Comparison of ENCODE assay signal across 21 cellular contexts in the genomic region with DNA sequence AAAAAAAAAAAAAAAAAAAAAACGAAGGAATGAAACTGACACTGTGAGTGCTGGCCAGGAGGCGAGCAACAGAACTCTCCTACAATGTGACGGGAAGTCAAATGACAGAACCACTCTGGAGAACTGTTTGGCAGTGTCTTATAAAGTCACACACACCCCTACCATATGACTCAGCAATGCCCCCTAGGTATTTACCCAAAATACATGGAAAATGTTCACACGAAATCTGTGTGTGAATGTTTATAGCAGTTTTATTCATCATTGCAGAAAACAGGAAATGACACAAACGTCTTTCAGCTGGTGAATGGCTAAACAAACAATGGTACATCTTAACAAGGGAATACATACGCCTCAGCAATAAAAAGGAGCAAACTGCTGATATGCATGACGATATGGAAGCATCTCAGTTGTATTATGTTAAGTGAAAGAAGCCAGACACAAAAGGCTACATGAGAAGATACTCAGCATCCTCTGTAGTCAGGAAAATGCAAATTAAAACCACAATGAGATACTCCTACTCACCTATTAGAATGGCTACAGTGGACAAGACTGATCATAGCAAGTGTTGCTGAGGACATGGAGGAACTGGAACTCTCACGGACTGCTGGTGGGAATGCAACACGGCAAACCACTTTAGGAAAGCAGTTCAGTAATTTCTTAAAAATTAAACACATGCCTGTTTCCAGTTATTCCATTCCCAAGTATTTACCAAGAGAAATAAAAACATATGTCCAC.
DNase-seq lines count a peak whose midpoint lies in the region; ATAC-seq, FAIRE-seq and TF ChIP-seq lines count a peak whose summit lies in the region.
"Had no signal": no experiment of that assay in that cellular context is flagged by ENCODE, and none has a peak within 500 bp of the region (broad histone marks: within the 10 kb centered on the region; RNA-seq: fewer than 3 reads in every experiment).

No MANE protein-coding gene starts in this region.

- H3K27ac Mint-ChIP-seq in activated naive CD8-positive, alpha-beta T cell treated with anti-CD3 and anti-CD28 coated beads for 36 hours: no peak overlapping the region
- H3K27ac Mint-ChIP-seq in H9: no peak overlapping the region
- H3K27ac Mint-ChIP-seq: activated naive CD4-positive, alpha-beta T cell treated with anti-CD3 and anti-CD28 coated beads, Interleukin-2, amount 10 ng/mL, durations not matched to agents 7 days and 5 days; dendritic cell treated with granulocyte-macrophage colony-stimulating factor and Interleukin-4, amounts not matched to agents 40 ng/mL and 50 ng/mL, for 4 days had no signal

- no peaks in the 10 kb centered on the region for H3K9me3 Mint-ChIP-seq in activated naive CD8-positive, alpha-beta T cell treated with anti-CD3 and anti-CD28 coated beads for 36 hours
- peaks cover 15 to 20% of the 10 kb centered on the region in 2 experiments for H3K9me3 Mint-ChIP-seq in H9
- H3K9me3 Mint-ChIP-seq: activated naive CD4-positive, alpha-beta T cell treated with anti-CD3 and anti-CD28 coated beads, Interleukin-2, amount 10 ng/mL, durations not matched to agents 7 days and 5 days; dendritic cell treated with granulocyte-macrophage colony-stimulating factor and Interleukin-4, amounts not matched to agents 40 ng/mL and 50 ng/mL, for 4 days had no signal

- H3K36me3 Mint-ChIP-seq in activated naive CD8-positive, alpha-beta T cell treated with anti-CD3 and anti-CD28 coated beads for 36 hours: no peaks in the 10 kb centered on the region
- H3K36me3 Mint-ChIP-seq in H9 (ENCODE audit: insufficient read depth in 1 of 3, low read depth in 3 of 3): peaks cover 19 to 25% (median 24%) of the 10 kb centered on the region in 3 experiments
- H3K36me3 Mint-ChIP-seq: activated naive CD4-positive, alpha-beta T cell treated with anti-CD3 and anti-CD28 coated beads, Interleukin-2, amount 10 ng/mL, durations not matched to agents 7 days and 5 days had no signal

- no peak overlapping the region for H3K9ac ChIP-seq in HepG2 (ENCODE audit: insufficient read depth, low read depth, low read length)
- no peak overlapping the region for H3K9ac ChIP-seq in H9 (ENCODE audit: extremely low read depth, insufficient read length, low read length)

- H3K4me3 ChIP-seq in choroid plexus epithelial cell (ENCODE audit: low read depth, low read length): no peak overlapping the region
- H3K4me3 ChIP-seq in HepG2 (replicated peaks in 1 of 3; ENCODE audit: insufficient read depth in 1 of 3, low read depth in 2 of 3, low read length in 3 of 3): no peak overlapping the region
- H3K4me3 ChIP-seq in transverse colon: no peak overlapping the region
- H3K4me3 ChIP-seq: hepatocyte, right atrium auricular region, tibial nerve had no signal

- H4K91ac ChIP-seq in H9 (ENCODE audit: insufficient read length, low read depth, low read length): no peak overlapping the region

- no peak overlapping the region for H2BK15ac ChIP-seq in H9 (ENCODE audit: low read depth, low read length)

- H2BK5ac ChIP-seq in H9 (ENCODE audit: insufficient read length, low read length): no peak overlapping the region

- no peaks in the 10 kb centered on the region for H3K27me3 Mint-ChIP-seq in activated naive CD8-positive, alpha-beta T cell treated with anti-CD3 and anti-CD28 coated beads for 36 hours
- no peaks in the 10 kb centered on the region for H3K27me3 Mint-ChIP-seq in H9 (ENCODE audit: low read depth)

- H4K8ac ChIP-seq in H9 (replicated peaks; ENCODE audit: insufficient read length, low read depth, low read length): no peak overlapping the region

- no peak overlapping the region for H2BK12ac ChIP-seq in H9 (ENCODE audit: insufficient read length, low read depth, low read length)

- no peak for TF ChIP-seq RAD21 in HepG2 (CRISPR knock-in tag; IDR thresholded peaks at IDR 0.05)

- no peak overlapping the region for H2AK5ac ChIP-seq in H9 (ENCODE audit: insufficient read length, low read length)

- no peak overlapping the region for H2AFZ ChIP-seq in HepG2 (ENCODE audit: low read length)
- no peak overlapping the region for H2AFZ ChIP-seq in H9 (ENCODE audit: low read length)
- H2AFZ ChIP-seq: hepatocyte had no signal

- 94% methylated on average over 9 of the region's 9 CpGs for WGBS in HepG2 (ENCODE audit: low lambda C conversion rate)
- WGBS in transverse colon (ENCODE audit: low coverage in 1 of 2), 2 donors: 54 to 59% methylated on average over 6 to 9 of the region's 9 CpGs
- no CpG with 5 or more reads among the region's 9 CpGs for WGBS in H9 (ENCODE audit: extremely low coverage, insufficient read length, low lambda C conversion rate)

- H4K20me1 ChIP-seq in HepG2 (ENCODE audit: insufficient read depth, low read length) (no peaks in the 10 kb centered on the region), H9 (ENCODE audit: control insufficient read depth, insufficient read depth, insufficient read length) (no peaks in the 10 kb centered on the region)

- BruUV-seq in HepG2 (replicated peaks; lab: Mats Ljungman, UMichigan): no TSS peak

- DNase-seq in EH (ENCODE audit: low read depth) (peak; percentile 68), NCI-H748 treated with DMSO at 0.1 percent for 48 hours (lab: John Stamatoyannopoulos, UW) (peak; percentile 3), choroid plexus epithelial cell (ENCODE audit: low read depth) (peak; percentile 26), HepG2 (ENCODE audit: low spot score) (no peak), transverse colon (no peak), H9 (no peak)
- no peak for DNase-seq in activated naive CD8-positive, alpha-beta T cell treated with anti-CD3 and anti-CD28 coated beads for 36 hours
- no peak for DNase-seq in activated CD4-positive, alpha-beta T cell treated with anti-CD3 and anti-CD28 coated beads, Interleukin-2, amount 50 U/mL, for 4 hours
- DNase-seq: activated CD4-positive, alpha-beta T cell treated with anti-CD3 and anti-CD28 coated beads for 48 hours; activated CD8-positive, alpha-beta memory T cell treated with anti-CD3 and anti-CD28 coated beads, Interleukin-2, amount 50 U/mL, for 48 hours; activated naive CD4-positive, alpha-beta T cell treated with anti-CD3 and anti-CD28 coated beads, Interleukin-2, amount 10 ng/mL, durations not matched to agents 7 days and 5 days; BE2C; Kasumi-1; NCI-H1417; NCI-H510A; stimulated activated naive CD4-positive, alpha-beta T cell treated with Interleukin-2 at 50 U/mL for 16 hours had no signal

- H3K4ac ChIP-seq in H9 (ENCODE audit: low read depth, low read length): no peak overlapping the region

- H3T11ph ChIP-seq in H9 (ENCODE audit: low read length): no peak overlapping the region

- CTCF ChIA-PET in HepG2 (lab: Yijun Ruan, JAX; ENCODE audit: low intra/inter-chr PET ratio, low total read pairs): no interaction called here

- H3K4me1 ChIP-seq in HepG2 (ENCODE audit: insufficient read depth, low read length): no peaks in the 10 kb centered on the region
- H3K4me1 ChIP-seq in transverse colon: no peaks in the 10 kb centered on the region
- no peaks in the 10 kb centered on the region for H3K4me1 ChIP-seq in H9 (ENCODE audit: insufficient read depth, low read length)
- H3K4me1 ChIP-seq: BE2C, right atrium auricular region had no signal

- H2BK20ac ChIP-seq in H9 (ENCODE audit: low read depth, low read length, poor library complexity, severe bottlenecking): no peak overlapping the region

- TF ChIP-seq EP300 in HepG2 (IDR thresholded peaks at IDR 0.05; ENCODE audit: low read depth in 2 of 2, low read length in 2 of 2) (no peak), HepG2 (CRISPR knock-in tag; IDR thresholded peaks at IDR 0.05; ENCODE audit: borderline replicate concordance) (no peak), transverse colon (IDR thresholded peaks at IDR 0.05; ENCODE audit: low read depth) (no peak)

- H3K9me3 ChIP-seq in HepG2 (ENCODE audit: low read length) (no peaks in the 10 kb centered on the region), transverse colon (no peaks in the 10 kb centered on the region), H9 (ENCODE audit: control insufficient read depth, low read depth, low read length) (no peaks in the 10 kb centered on the region)
- H3K9me3 ChIP-seq: BE2C, right atrium auricular region had no signal

- no peak for FAIRE-seq in HepG2 (lab: Jason Lieb, UNC)
- FAIRE-seq: H54 had no signal

- TF ChIP-seq CTCF in choroid plexus epithelial cell (conservative IDR thresholded peaks at IDR 0.05; ENCODE audit: low read depth, low read length): peak; percentile 2
- TF ChIP-seq CTCF in HepG2 (CRISPR knock-in tag; IDR thresholded peaks at IDR 0.05): no peak
- no peak for TF ChIP-seq CTCF in transverse colon (IDR thresholded peaks at IDR 0.05)
- TF ChIP-seq CTCF in H9 (conservative IDR thresholded peaks at IDR 0.05): no peak

- no peak overlapping the region for H3K18ac ChIP-seq in H9 (ENCODE audit: insufficient read length, low read depth, low read length)

- no peak overlapping the region for H2BK120ac ChIP-seq in H9 (ENCODE audit: low read depth, low read length, poor library complexity, severe bottlenecking)

- TF ChIP-seq POLR2A in HepG2 (IDR thresholded peaks at IDR 0.05; ENCODE audit: insufficient read depth in 1 of 2, low read depth in 2 of 2, low read length in 2 of 2) (no peak), transverse colon (IDR thresholded peaks at IDR 0.05) (no peak)

- peaks cover 7% of the 10 kb centered on the region for H3K4me1 Mint-ChIP-seq in activated naive CD8-positive, alpha-beta T cell treated with anti-CD3 and anti-CD28 coated beads for 36 hours
- H3K4me1 Mint-ChIP-seq in H9: peaks cover 13 to 23% of the 10 kb centered on the region in 2 experiments

- no peak overlapping the region for H4K5ac ChIP-seq in H9 (ENCODE audit: insufficient read length, low read depth, low read length)

- H3K14ac ChIP-seq in H9 (ENCODE audit: insufficient read depth, low read length): no peak overlapping the region

- H3K36me3 ChIP-seq in HepG2 (replicated peaks in 1 of 2; ENCODE audit: control insufficient read depth in 1 of 2, insufficient read depth in 2 of 2, low read length in 2 of 2) (no peaks in the 10 kb centered on the region; a peak in 1 of 5 replicates), transverse colon (no peaks in the 10 kb centered on the region)
- H3K36me3 ChIP-seq: BE2C, right atrium auricular region, tibial nerve had no signal

- H3K79me1 ChIP-seq in H9 (ENCODE audit: insufficient read depth, low read depth, low read length, poor library complexity, severe bottlenecking): peaks cover 3% of the 10 kb centered on the region

- no peak overlapping the region for H3K4me3 Mint-ChIP-seq in activated naive CD8-positive, alpha-beta T cell treated with anti-CD3 and anti-CD28 coated beads for 36 hours
- no peak overlapping the region for H3K4me3 Mint-ChIP-seq in H9
- H3K4me3 Mint-ChIP-seq: activated naive CD4-positive, alpha-beta T cell treated with anti-CD3 and anti-CD28 coated beads, Interleukin-2, amount 10 ng/mL, durations not matched to agents 7 days and 5 days; dendritic cell treated with granulocyte-macrophage colony-stimulating factor and Interleukin-4, amounts not matched to agents 40 ng/mL and 50 ng/mL, for 4 days had no signal

- POLR2A ChIA-PET in HepG2 (lab: Yijun Ruan, JAX): no interaction called here

- no peak for ATAC-seq in HepG2

- in situ Hi-C loops in HepG2 (cut with HindIII; ENCODE audit: extremely low pct_ligation_motif_present, low pct_unique_long_range_greater_than_20kb): no loop called here
- in situ Hi-C loops in transverse colon (cut with MboI; ENCODE audit: low pct_ligation_motif_present in 1 of 4, low pct_unique_long_range_greater_than_20kb in 1 of 4, low sequenced_read_pairs in 3 of 4): no loop called here

- H3K27me3 ChIP-seq in HepG2 (ENCODE audit: control insufficient read depth in 1 of 2, insufficient read depth in 2 of 2, low read length in 2 of 2) (no peaks in the 10 kb centered on the region), transverse colon (no peaks in the 10 kb centered on the region), H9 (ENCODE audit: insufficient read depth, low read length) (no peaks in the 10 kb centered on the region)
- H3K27me3 ChIP-seq: BE2C, hepatocyte, right atrium auricular region, tibial nerve had no signal

- H3K27ac ChIP-seq in HepG2 (ENCODE audit: extremely low read length, insufficient read depth, low read length) (no peak overlapping the region), transverse colon (no peak overlapping the region), H9 (ENCODE audit: insufficient read length, low read depth, low read length) (no peak overlapping the region)
- H3K27ac ChIP-seq: hepatocyte, right atrium auricular region, tibial nerve had no signal

- H3K23ac ChIP-seq in H9 (ENCODE audit: insufficient read length, low read depth, low read length): no peak overlapping the region

- no peak overlapping the region for H3K4me2 ChIP-seq in HepG2 (ENCODE audit: low read depth, low read length)
- H3K4me2 ChIP-seq in H9 (ENCODE audit: insufficient read depth, insufficient read length, low read length): no peak overlapping the region
- H3K4me2 ChIP-seq: hepatocyte had no signal

- H3K79me2 ChIP-seq in HepG2 (ENCODE audit: insufficient read depth, low read length): no peaks in the 10 kb centered on the region
- H3K79me2 ChIP-seq in H9 (ENCODE audit: insufficient read depth, low read length): peaks cover 3% of the 10 kb centered on the region; the same call in 1 of the 2 replicates

- no peak overlapping the region for H3K56ac ChIP-seq in H9 (ENCODE audit: insufficient read length, low read depth, low read length)

- intact Hi-C loops in HepG2 (cut with micrococcal nuclease; ENCODE audit: unreplicated experiment) (no loop called here), transverse colon (cut with DNase I; ENCODE audit: low total_unique reads) (no loop called here)

- H3K23me2 ChIP-seq in H9 (ENCODE audit: insufficient read length, low read depth, low read length, poor library complexity, severe bottlenecking): no peaks in the 10 kb centered on the region

Comparison
In these comparisons a context has a peak if more than half of its experiments do, and no peak if none do; other contexts are left out.
1. DNase-seq: peak in EH (single experiment), NCI-H748 treated with DMSO at 0.1 percent for 48 hours (single experiment) and choroid plexus epithelial cell (single experiment); none in HepG2 (single experiment), transverse colon (single experiment), activated naive CD8-positive, alpha-beta T cell treated with anti-CD3 and anti-CD28 coated beads for 36 hours (single experiment), activated CD4-positive, alpha-beta T cell treated with anti-CD3 and anti-CD28 coated beads, Interleukin-2, amount 50 U/mL, for 4 hours (0 of 2) and H9 (single experiment).